15 cellular contexts compared by ENCODE assay signal in the genomic region with DNA sequence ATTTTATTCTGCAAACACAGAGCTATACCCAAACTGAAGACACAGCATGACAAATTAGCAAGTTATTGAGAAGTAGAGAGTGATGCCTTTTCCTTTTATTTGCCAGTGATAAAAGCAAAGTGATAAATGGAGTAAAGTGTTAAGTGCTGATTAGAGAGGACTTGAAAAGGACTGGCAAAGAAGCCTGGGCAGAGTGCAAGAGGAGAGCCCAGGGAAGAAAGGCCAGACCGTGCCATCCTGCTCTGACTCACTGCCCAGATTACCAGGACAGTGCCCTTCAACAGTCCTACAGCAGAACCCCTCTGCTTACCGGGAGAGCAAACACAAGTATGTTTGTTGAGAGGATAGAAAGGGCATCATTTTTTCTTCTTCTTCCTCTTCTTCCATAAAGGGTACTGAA.
DNase-seq lines count a peak whose midpoint lies in the region; ATAC-seq and TF ChIP-seq lines count a peak whose summit lies in the region.
"Had no signal": no experiment of that assay in that cellular context is flagged by ENCODE, and none has a peak within 500 bp of the region (broad histone marks: within the 10 kb centered on the region; RNA-seq: fewer than 3 reads in every experiment).

No MANE protein-coding gene starts in this region.

- H3K27me3 ChIP-seq in stomach (no peaks in the 10 kb centered on the region), upper lobe of right lung (no peaks in the 10 kb centered on the region)
- H3K27me3 ChIP-seq: cardiac muscle cell, right lobe of liver had no signal

- intact Hi-C loops in stomach (cut with DNase I; ENCODE audit: low total_unique reads): no loop called here
- intact Hi-C loops in upper lobe of right lung (cut with DNase I): no loop called here

- TF ChIP-seq CTCF in chondrocyte (IDR thresholded peaks at IDR 0.05) (no peak), stomach (IDR thresholded peaks at IDR 0.05) (no peak), upper lobe of right lung (IDR thresholded peaks at IDR 0.05) (no peak)

- TF ChIP-seq EP300 in stomach (IDR thresholded peaks at IDR 0.05): no peak

- H3K27ac ChIP-seq in KOPT-K1 (ENCODE audit: low read depth, low read length, poor library complexity, severe bottlenecking) (peak overlapping the region; percentile 76), mesodermal cell (ENCODE audit: low read depth, low read length, severe bottlenecking) (peak overlapping the region; percentile 20), stomach (peak overlapping the region in 4 of 5 donors; percentile 81 to 88 (median 83)), upper lobe of right lung (no peak overlapping the region)
- H3K27ac ChIP-seq: cardiac muscle cell, PC-9, right lobe of liver had no signal

- H3K9me3 ChIP-seq in KOPT-K1 (ENCODE audit: insufficient read depth, low read length, poor library complexity, severe bottlenecking): no peaks in the 10 kb centered on the region
- H3K9me3 ChIP-seq in mesodermal cell (ENCODE audit: control insufficient read depth, low read length): no peaks in the 10 kb centered on the region
- no peaks in the 10 kb centered on the region for H3K9me3 ChIP-seq in stomach
- H3K9me3 ChIP-seq in upper lobe of right lung: no peaks in the 10 kb centered on the region
- H3K9me3 ChIP-seq: right lobe of liver had no signal

- ATAC-seq in HG02973 (IDR thresholded peaks at IDR 0.05; ENCODE audit: unreplicated experiment) (no peak), upper lobe of right lung (no peak)
- ATAC-seq in stimulated activated naive CD8-positive, alpha-beta T cell treated with anti-CD3 and anti-CD28 coated beads, Interleukin-15, Interleukin-2, amounts not matched to agents 100 U/mL and 50 U/mL, for 24 hours: no peak

- H3K36me3 ChIP-seq in KOPT-K1 (ENCODE audit: insufficient read depth, low read length): peaks cover 17% of the 10 kb centered on the region; the same call in 1 of the 2 replicates
- H3K36me3 ChIP-seq in mesodermal cell (ENCODE audit: control insufficient read depth, insufficient read depth, low read length): peaks cover 55% of the 10 kb centered on the region
- peaks cover 0 to 43% (median 17%) of the 10 kb centered on the region in 4 donors for H3K36me3 ChIP-seq in stomach
- H3K36me3 ChIP-seq in upper lobe of right lung: peaks cover 17% of the 10 kb centered on the region
- H3K36me3 ChIP-seq: cardiac muscle cell had no signal

- H3K27me3 Mint-ChIP-seq in chondrocyte (ENCODE audit: low read depth): no peaks in the 10 kb centered on the region
- H3K27me3 Mint-ChIP-seq: activated CD4-positive, alpha-beta memory T cell treated with anti-CD3 and anti-CD28 coated beads, Interleukin-2, amount 10 ng/mL, durations not matched to agents 7 days and 5 days had no signal

- H3K4me3 Mint-ChIP-seq in chondrocyte (ENCODE audit: unreplicated experiment): no peak overlapping the region
- H3K4me3 Mint-ChIP-seq: activated CD4-positive, alpha-beta memory T cell treated with anti-CD3 and anti-CD28 coated beads, Interleukin-2, amount 10 ng/mL, durations not matched to agents 7 days and 5 days had no signal

- H3K9me3 Mint-ChIP-seq in chondrocyte (ENCODE audit: low read depth): no peaks in the 10 kb centered on the region
- H3K9me3 Mint-ChIP-seq: activated CD4-positive, alpha-beta memory T cell treated with anti-CD3 and anti-CD28 coated beads, Interleukin-2, amount 10 ng/mL, durations not matched to agents 7 days and 5 days had no signal

- peaks cover 43% of the 10 kb centered on the region for H3K4me1 ChIP-seq in mesodermal cell (ENCODE audit: control insufficient read depth, insufficient read depth, low read length, poor library complexity, severe bottlenecking)
- H3K4me1 ChIP-seq in stomach: peaks cover 14 to 77% (median 48%) of the 10 kb centered on the region in 4 donors
- H3K4me1 ChIP-seq in upper lobe of right lung: peaks cover 19% of the 10 kb centered on the region

- no peak for TF ChIP-seq POLR2A in stomach (IDR thresholded peaks at IDR 0.05)

- H3K4me1 Mint-ChIP-seq in chondrocyte (ENCODE audit: low read depth): peaks cover 80% of the 10 kb centered on the region

- DNase-seq in chondrocyte (ENCODE audit: low spot score) (no peak), stomach (no peak), C1 segment of cervical spinal cord (lab: John Stamatoyannopoulos, UW) (no peak), upper lobe of right lung (no peak)
- DNase-seq in stimulated activated naive CD8-positive, alpha-beta T cell treated with anti-CD3 and anti-CD28 coated beads, Interleukin-15, Interleukin-2, amounts not matched to agents 100 U/mL and 50 U/mL, for 24 hours: no peak
- DNase-seq: activated CD4-positive, alpha-beta memory T cell treated with anti-CD3 and anti-CD28 coated beads, Interleukin-2, amount 10 ng/mL, durations not matched to agents 7 days and 5 days; activated gamma-delta T cell treated with Interleukin-2 at 50 U/mL for 16 hours; NCI-H446; PC-9; right lobe of liver; T-helper 9 cell had no signal

- peaks cover 6% of the 10 kb centered on the region for H3K36me3 Mint-ChIP-seq in chondrocyte (ENCODE audit: low read depth)

- WGBS in mesodermal cell (ENCODE audit: insufficient coverage in 2 of 2), 2 experiments: no CpG with 5 or more reads among the region's 2 CpGs
- 49 to 66% (median 54%) methylated on average over 2 of the region's 2 CpGs for WGBS in stomach, 5 donors

- H3K4me3 ChIP-seq in mesodermal cell (ENCODE audit: extremely low read depth, insufficient read depth, low read length, poor library complexity, severe bottlenecking) (no peak overlapping the region), stomach (no peak overlapping the region), upper lobe of right lung (no peak overlapping the region)
- H3K4me3 ChIP-seq: cardiac muscle cell, PC-9, right lobe of liver had no signal

- H3K27ac Mint-ChIP-seq in chondrocyte (ENCODE audit: unreplicated experiment): peak overlapping the region; percentile 90
- H3K27ac Mint-ChIP-seq: activated CD4-positive, alpha-beta memory T cell treated with anti-CD3 and anti-CD28 coated beads, Interleukin-2, amount 10 ng/mL, durations not matched to agents 7 days and 5 days had no signal
